Comparison of ENCODE assay signal across 20 cellular contexts in the genomic region with DNA sequence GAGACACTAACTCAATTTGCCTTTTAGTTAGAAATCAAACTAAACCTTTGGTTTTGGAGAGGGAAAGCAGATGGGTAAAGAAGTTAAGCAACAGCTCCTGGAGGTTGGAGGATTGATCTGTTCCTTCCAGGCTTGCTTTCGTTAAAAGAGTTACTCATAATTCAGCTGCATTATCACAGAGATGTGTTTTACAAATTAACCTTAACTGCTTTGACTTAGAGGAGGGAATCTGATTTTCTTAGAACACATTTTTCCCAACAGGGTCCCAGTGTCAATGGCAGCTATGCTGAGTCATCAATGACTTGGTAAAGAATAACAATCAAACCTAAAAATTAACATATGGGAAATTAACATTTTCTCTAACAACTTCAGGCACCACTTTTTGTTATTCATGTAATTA.
DNase-seq lines count a peak whose midpoint lies in the region; ATAC-seq, FAIRE-seq and TF ChIP-seq lines count a peak whose summit lies in the region.
"Had no signal": no experiment of that assay in that cellular context is flagged by ENCODE, and none has a peak within 500 bp of the region (broad histone marks: within the 10 kb centered on the region; RNA-seq: fewer than 3 reads in every experiment).

No MANE protein-coding gene starts in this region.

- DNase-seq in A549 (ENCODE audit: low read depth in 1 of 2, low spot score in 1 of 2) (no peak), IMR-90 (peak; percentile 78), H1 (ENCODE audit: low read depth in 1 of 2, low spot score in 2 of 2) (no peak), tibial nerve (ENCODE audit: low spot score in 2 of 2) (no peak), iPS-NIHi11 (ENCODE audit: low spot score) (no peak), NOMO-1 (lab: John Stamatoyannopoulos, UW; ENCODE audit: unreplicated experiment in 2 of 2) (no peak)
- no peak for DNase-seq in stimulated activated CD4-positive, alpha-beta T cell treated with anti-CD3 and anti-CD28 coated beads, Interleukin-4, amount 100 ng/mL, for 4 hours
- DNase-seq: activated CD4-positive, alpha-beta T cell treated with anti-CD3 and anti-CD28 coated beads, Interleukin-2, amount 50 U/mL, for 4 hours; activated T-cell treated with anti-CD3 and anti-CD28 coated beads, Interleukin-2, amount 50 U/mL, for 1 hour; DMS 273 treated with DMSO at 0.1 percent for 48 hours; GOT3; NCI-H1930; NCI-H446; NK-92 treated with Interleukin-12 subunit alpha and Interleukin-12 subunit beta, amount 100 ng/mL, for 24 hours had no signal

- TF ChIP-seq RAD21 in A549 (conservative IDR thresholded peaks at IDR 0.05 in 1 of 2, IDR thresholded peaks at IDR 0.05 in 1 of 2) (no peak), IMR-90 (IDR thresholded peaks at IDR 0.05; ENCODE audit: low read length) (no peak), H1 (IDR thresholded peaks at IDR 0.05 in 1 of 2, conservative IDR thresholded peaks at IDR 0.05 in 1 of 2; ENCODE audit: low read depth in 2 of 2, low read length in 2 of 2) (no peak)

- H3K9me3 ChIP-seq in A549 (no peaks in the 10 kb centered on the region), IMR-90 (ENCODE audit: control insufficient read depth, insufficient read depth, low read length) (no peaks in the 10 kb centered on the region), H1 (ENCODE audit: insufficient read depth in 2 of 2, low read depth in 1 of 2, low read length in 1 of 2) (no peaks in the 10 kb centered on the region; a peak in 1 of 4 replicates), mesodermal cell (ENCODE audit: control insufficient read depth, low read length) (peaks cover 26% of the 10 kb centered on the region), tibial nerve (no peaks in the 10 kb centered on the region)
- H3K9me3 ChIP-seq: prostate gland had no signal

- TF ChIP-seq EP300 in A549 (IDR thresholded peaks at IDR 0.05) (no peak), H1 (IDR thresholded peaks at IDR 0.05; ENCODE audit: borderline replicate concordance in 1 of 2, low read depth in 2 of 2, low read length in 2 of 2) (no peak), tibial nerve (IDR thresholded peaks at IDR 0.05) (no peak)

- in situ Hi-C loops in IMR-90 (cut with MboI; ENCODE audit: low sequenced_read_pairs), result no loop called here

- H4K8ac ChIP-seq in IMR-90 (ENCODE audit: low read depth in 2 of 2, low read length in 2 of 2) (peak overlapping the region; percentile 93 to 99), H1 (ENCODE audit: extremely low read depth, insufficient read depth, low read length) (no peak overlapping the region)

- H2BK15ac ChIP-seq in IMR-90 (ENCODE audit: low read depth, low read length) (peak overlapping the region; percentile 86; the same call in 2 of the 3 replicates), H1 (ENCODE audit: low read length) (no peak overlapping the region)

- H3K27ac ChIP-seq in A549, result peak overlapping the region; percentile 26 to 53; a peak in 4 of 6 replicates
- peak overlapping the region; percentile 98 for H3K27ac ChIP-seq in IMR-90 (ENCODE audit: insufficient read depth, low read length)
- H3K27ac ChIP-seq in H1 (ENCODE audit: low read depth, low read length), result no peak overlapping the region; the same call in 1 of the 2 replicates
- H3K27ac ChIP-seq in mesodermal cell (ENCODE audit: low read depth, low read length, severe bottlenecking), result peak overlapping the region; percentile 18
- no peak overlapping the region for H3K27ac ChIP-seq in tibial nerve
- H3K27ac ChIP-seq: C4-2B, epithelial cell of prostate, prostate gland had no signal

- peak overlapping the region; percentile 62 for H3K9ac ChIP-seq in IMR-90 (ENCODE audit: low read depth, low read length)
- H3K9ac ChIP-seq in H1 (replicated peaks in 1 of 4; ENCODE audit: extremely low read depth in 1 of 4, low read depth in 3 of 4, low read length in 3 of 4), result no peak overlapping the region

- CTCF ChIA-PET in A549 (lab: Yijun Ruan, JAX) (interaction anchor here (0.8 to 1.4 kb wide), 2 partner anchors 15 to 373 kb away, joined by 3 read pairs; no protein-coding TSS in a partner anchor), IMR-90 (lab: Yijun Ruan, JAX) (interaction anchor here (0.9 kb wide), 1 partner anchor 45 kb away, joined by 3 read pairs; no protein-coding TSS in a partner anchor), H1 (lab: Charles Lee; ENCODE audit: partially characterized antibody) (interaction anchor here (1.0 to 1.9 kb wide), 4 partner anchors 8 to 474 kb away, joined by 3 to 8 read pairs (median 4); no protein-coding TSS in a partner anchor)

- H2BK120ac ChIP-seq in IMR-90 (ENCODE audit: low read depth, low read length) (peak overlapping the region; percentile 98), H1 (replicated peaks; ENCODE audit: low read depth, low read length) (no peak overlapping the region)

- H3K4me2 ChIP-seq in A549 (peak overlapping the region; percentile 30), IMR-90 (ENCODE audit: low read depth, low read length) (no peak overlapping the region), H1 (ENCODE audit: insufficient read depth in 1 of 2, low read depth in 2 of 2, low read length in 2 of 2) (peak overlapping the region; percentile 26 to 37; a peak in 3 of 4 replicates)

- H4K91ac ChIP-seq in IMR-90 (ENCODE audit: insufficient read depth, low read depth, low read length), result peak overlapping the region; percentile 100
- no peak overlapping the region for H4K91ac ChIP-seq in H1 (replicated peaks; ENCODE audit: insufficient read length, low read length)

- H3K18ac ChIP-seq in IMR-90 (ENCODE audit: low read depth, low read length) (peak overlapping the region; percentile 98), H1 (ENCODE audit: extremely low read depth, low read length) (no peak overlapping the region)

- H3K23ac ChIP-seq in IMR-90 (ENCODE audit: low read depth, low read length) (peak overlapping the region; percentile 76), H1 (ENCODE audit: insufficient read length) (no peak overlapping the region)

- H2AK5ac ChIP-seq in IMR-90 (ENCODE audit: low read depth, low read length) (no peak overlapping the region), H1 (ENCODE audit: low read depth, low read length) (no peak overlapping the region)

- dilution Hi-C loops in IMR-90 (cut with HindIII; ENCODE audit: low sequenced_read_pairs, unreplicated experiment), result no loop called here

- H3K79me2 ChIP-seq in H1 (ENCODE audit: control insufficient read depth in 1 of 2, insufficient read depth in 2 of 2, low read length in 2 of 2), result no peaks in the 10 kb centered on the region

- no peak overlapping the region for H2AFZ ChIP-seq in IMR-90 (replicated peaks; ENCODE audit: low read length, poor library complexity)
- H2AFZ ChIP-seq in H1 (ENCODE audit: low read length), result no peak overlapping the region

- BruUV-seq in IMR-90 (replicated peaks; lab: Mats Ljungman, UMichigan), result no TSS peak

- WGBS in A549 (ENCODE audit: missing lambda C conversion rate), result 82% methylated on average over 1 of the region's 1 CpG
- WGBS in IMR-90 (ENCODE audit: extremely low coverage in 2 of 2, insufficient read length in 1 of 2), 2 experiments, result no CpG with 5 or more reads among the region's 1 CpG
- WGBS in H1 (ENCODE audit: extremely low coverage in 1 of 2, insufficient coverage in 1 of 2, insufficient read length in 1 of 2, insufficient replicate concordance in 2 of 2, low coverage in 1 of 2, low lambda C conversion rate in 2 of 2, missing lambda C conversion rate in 1 of 2), 2 experiments, result 4% methylated on average over 1 of the region's 1 CpG; no CpG with 5 or more reads in 1 of the 2 experiments
- WGBS in mesodermal cell (ENCODE audit: insufficient coverage in 2 of 2), 2 experiments, result no CpG with 5 or more reads among the region's 1 CpG
- WGBS in tibial nerve, 2 donors, result 64 to 67% methylated on average over 1 of the region's 1 CpG

- TF ChIP-seq POLR2A in A549 (IDR thresholded peaks at IDR 0.05; ENCODE audit: low read length) (no peak), IMR-90 (IDR thresholded peaks at IDR 0.05; ENCODE audit: low read depth, low read length) (no peak), H1 (IDR thresholded peaks at IDR 0.05; ENCODE audit: control extremely low read depth in 1 of 2, low read depth in 2 of 2, low read length in 2 of 2) (no peak), tibial nerve (IDR thresholded peaks at IDR 0.05) (no peak)

- FAIRE-seq in A549 (lab: Jason Lieb, UNC) (no peak), H1 (lab: Jason Lieb, UNC) (no peak)
- FAIRE-seq: keratinocyte had no signal

- H2BK5ac ChIP-seq in IMR-90 (ENCODE audit: low read depth, low read length, poor library complexity, severe bottlenecking), result peak overlapping the region; percentile 98
- H2BK5ac ChIP-seq in H1 (ENCODE audit: low read depth, low read length), result no peak overlapping the region

- intact Hi-C loops in IMR-90 (cut with micrococcal nuclease), result no loop called here

- H3K36me3 ChIP-seq in IMR-90 (ENCODE audit: control insufficient read depth, insufficient read depth, low read length) (no peaks in the 10 kb centered on the region), H1 (ENCODE audit: control insufficient read depth in 2 of 4, insufficient read depth in 4 of 4, low read length in 3 of 4) (no peaks in the 10 kb centered on the region), mesodermal cell (ENCODE audit: control insufficient read depth, insufficient read depth, low read length) (no peaks in the 10 kb centered on the region), tibial nerve (no peaks in the 10 kb centered on the region)
- H3K36me3 ChIP-seq: prostate gland had no signal

- TF ChIP-seq CTCF in A549 (IDR thresholded peaks at IDR 0.05), result no peak
- no peak for TF ChIP-seq CTCF in IMR-90 (conservative IDR thresholded peaks at IDR 0.05; ENCODE audit: low read depth, low read length)
- TF ChIP-seq CTCF in H1 (IDR thresholded peaks at IDR 0.05; ENCODE audit: control extremely low read depth in 1 of 3, insufficient read depth in 1 of 3, low read depth in 1 of 3, low read length in 3 of 3), result no peak
- no peak for TF ChIP-seq CTCF in tibial nerve (IDR thresholded peaks at IDR 0.05)

- H3K23me2 ChIP-seq in H1 (ENCODE audit: low read depth, low read length), result no peaks in the 10 kb centered on the region

- H4K5ac ChIP-seq in IMR-90 (ENCODE audit: low read depth, low read length) (peak overlapping the region; percentile 100), H1 (ENCODE audit: insufficient read length, low read depth, low read length) (no peak overlapping the region)

- no peak overlapping the region for H2AK9ac ChIP-seq in IMR-90 (replicated peaks; ENCODE audit: low read depth, low read length, poor library complexity)

- ATAC-seq in A549, result no peak
- 0 out of 2 replicates have a peak, but pooled peaks have one; percentile 2 for ATAC-seq in IMR-90 (ENCODE audit: low read depth)
- ATAC-seq: activated naive CD4-positive, alpha-beta T cell treated with anti-CD3 and anti-CD28 coated beads, Interleukin-2, amount 50 U/mL, for 72 hours had no signal

- H3K4me1 ChIP-seq in A549, result peaks cover 52% of the 10 kb centered on the region
- peaks cover 57% of the 10 kb centered on the region for H3K4me1 ChIP-seq in IMR-90 (ENCODE audit: control insufficient read depth, insufficient read depth, low read length)
- H3K4me1 ChIP-seq in H1 (replicated peaks in 1 of 4; ENCODE audit: control insufficient read depth in 3 of 4, insufficient read depth in 4 of 4, low read length in 3 of 4), result peaks cover 4 to 23% (median 15%) of the 10 kb centered on the region in 4 experiments
- peaks cover 52% of the 10 kb centered on the region for H3K4me1 ChIP-seq in mesodermal cell (ENCODE audit: control insufficient read depth, insufficient read depth, low read length, poor library complexity, severe bottlenecking)
- H3K4me1 ChIP-seq in tibial nerve, result peaks cover 0 to 12% (median 2%) of the 10 kb centered on the region in 4 donors
- H3K4me1 ChIP-seq: prostate gland had no signal

- POLR2A ChIA-PET in A549 (lab: Yijun Ruan, JAX) (no interaction called here), IMR-90 (lab: Charles Lee; ENCODE audit: unreplicated experiment) (interaction anchor here (0.6 to 3.0 kb wide), 5 partner anchors 15 to 212 kb away, joined by 5 to 13 read pairs (median 8); no protein-coding TSS in a partner anchor), H1 (lab: Charles Lee; ENCODE audit: partially characterized antibody) (no interaction called here)

- H2BK12ac ChIP-seq in H1 (ENCODE audit: low read depth, low read length), result no peak overlapping the region; the same call in 1 of the 2 replicates

- H3K9me1 ChIP-seq in IMR-90 (ENCODE audit: insufficient read depth, low read length), result peaks cover 46% of the 10 kb centered on the region

- H3K4me3 ChIP-seq in A549 (no peak overlapping the region), IMR-90 (ENCODE audit: insufficient read depth, low read depth, low read length) (no peak overlapping the region), H1 (ENCODE audit: extremely low read depth in 1 of 4, insufficient read depth in 2 of 4, low read depth in 3 of 4, low read length in 4 of 4) (peak overlapping the region in 1 of 4 experiments; percentile 7; a peak in 1 of 8 replicates), mesodermal cell (ENCODE audit: extremely low read depth, insufficient read depth, low read length, poor library complexity, severe bottlenecking) (no peak overlapping the region), tibial nerve (no peak overlapping the region)
- H3K4me3 ChIP-seq: prostate gland had no signal

- H3K4ac ChIP-seq in IMR-90 (ENCODE audit: low read depth, low read length) (peak overlapping the region; percentile 99), H1 (replicated peaks; ENCODE audit: insufficient read length, low read depth, low read length) (no peak overlapping the region)

- H3K27me3 ChIP-seq in IMR-90 (ENCODE audit: control insufficient read depth, insufficient read depth, low read length) (no peaks in the 10 kb centered on the region), H1 (replicated peaks in 1 of 4; ENCODE audit: control insufficient read depth in 3 of 4, extremely low read depth in 1 of 4, insufficient read depth in 3 of 4, low read length in 3 of 4) (no peaks in the 10 kb centered on the region; a peak in 3 of 7 replicates), tibial nerve (no peaks in the 10 kb centered on the region)

- peak overlapping the region; percentile 98 for H2BK20ac ChIP-seq in IMR-90 (ENCODE audit: low read depth, low read length)
- H2BK20ac ChIP-seq in H1 (ENCODE audit: low read length), result no peak overlapping the region

- H4K20me1 ChIP-seq in IMR-90 (ENCODE audit: insufficient read depth, low read length) (no peaks in the 10 kb centered on the region), H1 (replicated peaks in 1 of 2; ENCODE audit: control insufficient read depth in 1 of 2, insufficient read depth in 2 of 2, low read length in 2 of 2) (no peaks in the 10 kb centered on the region)

- H3K14ac ChIP-seq in IMR-90 (replicated peaks; ENCODE audit: low read depth, low read length) (peak overlapping the region; percentile 46), H1 (ENCODE audit: insufficient read length) (no peak overlapping the region)

- H3K56ac ChIP-seq in IMR-90 (ENCODE audit: extremely low read depth, insufficient read depth, low read length) (peak overlapping the region; percentile 96), H1 (replicated peaks; ENCODE audit: insufficient read length, low read depth, low read length) (no peak overlapping the region)

- H3K79me1 ChIP-seq in IMR-90 (ENCODE audit: low read depth in 1 of 2, low read length in 2 of 2) (peaks cover 3 to 53% of the 10 kb centered on the region in 2 experiments; a peak in 3 of 4 replicates), H1 (ENCODE audit: low read depth, low read length) (no peaks in the 10 kb centered on the region)

Comparison
In these comparisons a context has a peak if more than half of its experiments do, and no peak if none do; other contexts are left out.
1. H3K27ac ChIP-seq: peak in A549 (2 of 2), IMR-90 (single experiment) and mesodermal cell (single experiment); none in H1 (single experiment) and tibial nerve (0 of 4).
2. Of the 18 proteins assayed by ChIP-seq in both H1 and A549: peak only in H1: none; only in A549: none; in both: MAFK; in neither: 17.